21 cellular contexts compared by ENCODE assay signal in genomic region chr2:23388292-23388691, GRCh38.
"Had no signal": no experiment of that assay in that cellular context is flagged by ENCODE, and none has a peak within 500 bp of the region (broad histone marks: within the 10 kb centered on the region; RNA-seq: fewer than 3 reads in every experiment).

No MANE protein-coding gene starts in this region.

- H3K4me3 ChIP-seq: cardiac muscle cell, right lobe of liver, skin epidermis, tibial artery had no signal

- H3K9me3 ChIP-seq: right lobe of liver, tibial artery had no signal

- H3K27me3 ChIP-seq: tibial artery had no signal

- H3K36me3 ChIP-seq: cardiac muscle cell, right lobe of liver, tibial artery, WERI-Rb-1 had no signal

- DNase-seq: activated CD4-positive, alpha-beta T cell treated with anti-CD3 and anti-CD28 coated beads for 1 hour; activated CD4-positive, alpha-beta T cell treated with anti-CD3 and anti-CD28 coated beads, Interleukin-2, amount 50 U/mL, for 1 hour; activated CD8-positive, alpha-beta T cell treated with anti-CD3 and anti-CD28 coated beads, Interleukin-2, amount 10 ng/mL, durations not matched to agents 7 days and 5 days; activated gamma-delta T cell; activated naive CD4-positive, alpha-beta T cell treated with anti-CD3 and anti-CD28 coated beads, Interleukin-2, amount 50 U/mL, for 16 hours; activated naive CD8-positive, alpha-beta T cell treated with anti-CD3 and anti-CD28 coated beads, Interleukin-2, amount 50 U/mL, for 24 hours; foreskin fibroblast; immature natural killer cell; left ventricle myocardium superior; midbrain; natural killer cell; occipital lobe; right lobe of liver; stimulated activated CD4-positive, alpha-beta T cell treated with anti-CD3 and anti-CD28 coated beads, Interleukin-1b, Interleukin-23, amount 100 ng/mL, for 48 hours; substantia nigra; tibial artery; WERI-Rb-1 had no signal

- H3K36me3 Mint-ChIP-seq: immature natural killer cell, natural killer cell had no signal

- H3K27ac Mint-ChIP-seq: activated CD8-positive, alpha-beta T cell treated with anti-CD3 and anti-CD28 coated beads, Interleukin-2, amount 10 ng/mL, durations not matched to agents 7 days and 5 days; activated naive CD8-positive, alpha-beta T cell treated with anti-CD3 and anti-CD28 coated beads, Interleukin-2, amount 50 U/mL, for 24 hours; activated T-helper 1 cell treated with anti-CD3 and anti-CD28 coated beads, Interleukin-12 subunit alpha, Interleukin-12 subunit beta, Interleukin-2, Interleukin-4 antibody, amounts not matched to agents 30 ng/mL and 10 ng/mL and 1 ng/mL, durations not matched to agents 14 hours and 24 hours and 36 hours; immature natural killer cell; natural killer cell; stimulated activated naive CD8-positive, alpha-beta T cell treated with anti-CD3 and anti-CD28 coated beads, Interleukin-15, Interleukin-2, amounts not matched to agents 100 ng/mL and 50 ng/mL, for 24 hours had no signal

- H3K9me3 Mint-ChIP-seq: activated naive CD8-positive, alpha-beta T cell treated with anti-CD3 and anti-CD28 coated beads, Interleukin-2, amount 50 U/mL, for 24 hours; activated T-helper 1 cell treated with anti-CD3 and anti-CD28 coated beads, Interleukin-12 subunit alpha, Interleukin-12 subunit beta, Interleukin-2, Interleukin-4 antibody, amounts not matched to agents 30 ng/mL and 10 ng/mL and 1 ng/mL, durations not matched to agents 14 hours and 24 hours and 36 hours; immature natural killer cell; natural killer cell; stimulated activated naive CD8-positive, alpha-beta T cell treated with anti-CD3 and anti-CD28 coated beads, Interleukin-15, Interleukin-2, amounts not matched to agents 100 ng/mL and 50 ng/mL, for 24 hours had no signal

- H3K4me3 Mint-ChIP-seq: activated CD8-positive, alpha-beta T cell treated with anti-CD3 and anti-CD28 coated beads, Interleukin-2, amount 10 ng/mL, durations not matched to agents 7 days and 5 days; activated naive CD8-positive, alpha-beta T cell treated with anti-CD3 and anti-CD28 coated beads, Interleukin-2, amount 50 U/mL, for 24 hours; stimulated activated naive CD8-positive, alpha-beta T cell treated with anti-CD3 and anti-CD28 coated beads, Interleukin-15, Interleukin-2, amounts not matched to agents 100 ng/mL and 50 ng/mL, for 24 hours had no signal

- H3K27ac ChIP-seq: cardiac muscle cell, right lobe of liver, skin epidermis, tibial artery, WERI-Rb-1 had no signal
